ENCODE assay signal across 12 cellular contexts in the genomic region with DNA sequence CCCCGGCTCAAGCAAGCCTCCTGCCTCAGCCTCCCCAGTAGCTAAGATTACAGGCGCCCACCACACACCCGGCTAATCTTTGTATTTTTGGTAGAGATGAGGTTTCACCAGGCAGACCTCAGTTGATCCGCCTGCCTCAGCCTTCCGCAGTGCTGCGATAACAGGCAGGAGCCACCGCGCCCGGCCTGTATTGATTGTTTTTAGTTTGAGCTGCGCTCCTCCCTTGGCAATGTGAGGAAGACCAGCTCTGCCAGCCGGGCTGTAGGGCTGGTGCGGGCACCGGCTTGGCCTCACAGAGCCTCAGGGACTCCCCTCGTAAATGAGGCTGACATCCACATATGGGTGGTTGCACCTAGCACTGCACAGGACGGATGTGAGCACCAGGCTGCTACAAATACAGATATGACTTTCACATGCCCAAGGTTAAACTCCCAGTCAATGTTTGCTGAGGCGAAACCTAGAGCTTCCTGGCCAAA. TPM values are rescaled to one million over a fixed set of nuclear protein-coding genes. Genes with fewer than 3 reads are reported as not detected.
DNase-seq lines count a peak whose midpoint lies in the region; ATAC-seq, FAIRE-seq and TF ChIP-seq lines count a peak whose summit lies in the region.
"Had no signal": no experiment of that assay in that cellular context is flagged by ENCODE, and none has a peak within 500 bp of the region (broad histone marks: within the 10 kb centered on the region; RNA-seq: fewer than 3 reads in every experiment).

No MANE protein-coding gene starts in this region.

- ATAC-seq in GM21423 (IDR thresholded peaks at IDR 0.05; ENCODE audit: unreplicated experiment) (peak; percentile 63), HG03457 (IDR thresholded peaks at IDR 0.05; ENCODE audit: unreplicated experiment) (peak; percentile 49), naive B cell (ENCODE audit: low read depth in 2 of 2) (no peak), GM21723 (IDR thresholded peaks at IDR 0.05; ENCODE audit: unreplicated experiment) (no peak)
- no peak for ATAC-seq in activated CD8-positive, alpha-beta memory T cell treated with anti-CD3 and anti-CD28 coated beads, Interleukin-2, amount 10 ng/mL, durations not matched to agents 7 days and 5 days

- peaks cover 9% of the 10 kb centered on the region for H3K4me1 ChIP-seq in colonic mucosa

- FAIRE-seq in GM12892 (lab: Jason Lieb, UNC) = peak; percentile 62

- TF ChIP-seq CTCF in colonic mucosa (IDR thresholded peaks at IDR 0.05) = no peak

- no peaks in the 10 kb centered on the region for H3K9me3 Mint-ChIP-seq in naive B cell
- H3K9me3 Mint-ChIP-seq in activated CD8-positive, alpha-beta memory T cell treated with anti-CD3 and anti-CD28 coated beads, Interleukin-2, amount 10 ng/mL, durations not matched to agents 7 days and 5 days (ENCODE audit: low read depth) = no peaks in the 10 kb centered on the region
- no peaks in the 10 kb centered on the region for H3K9me3 Mint-ChIP-seq in activated naive CD4-positive, alpha-beta T cell treated with anti-CD3 and anti-CD28 coated beads for 36 hours
- H3K9me3 Mint-ChIP-seq: CD4-positive, CD25-positive, alpha-beta regulatory T cell; natural killer cell treated with Interleukin-12 subunit alpha and Interleukin-12 subunit beta and Interleukin-15 and Interleukin-18, amount 100 ng/mL, for 72 hours had no signal

- intact Hi-C loops in activated naive CD4-positive, alpha-beta T cell treated with anti-CD3 and anti-CD28 coated beads for 36 hours (cut with micrococcal nuclease) = loop anchor here (10.0 kb wide), 1 partner anchor 445 kb away; no protein-coding TSS in a partner anchor
- intact Hi-C loops in colonic mucosa (cut with DNase I) = no loop called here

- no peak overlapping the region for H3K9ac ChIP-seq in colonic mucosa (ENCODE audit: low read depth in 2 of 2, low read length in 2 of 2)

- no peaks in the 10 kb centered on the region for H3K27me3 Mint-ChIP-seq in naive B cell
- H3K27me3 Mint-ChIP-seq in activated CD8-positive, alpha-beta memory T cell treated with anti-CD3 and anti-CD28 coated beads, Interleukin-2, amount 10 ng/mL, durations not matched to agents 7 days and 5 days = peaks cover 14% of the 10 kb centered on the region
- peaks cover 3% of the 10 kb centered on the region for H3K27me3 Mint-ChIP-seq in activated naive CD4-positive, alpha-beta T cell treated with anti-CD3 and anti-CD28 coated beads for 36 hours (ENCODE audit: low read depth)
- H3K27me3 Mint-ChIP-seq: activated CD4-positive, alpha-beta T cell treated with anti-CD3 and anti-CD28 coated beads for 36 hours had no signal

- no peaks in the 10 kb centered on the region for H3K36me3 ChIP-seq in colonic mucosa

- peak overlapping the region in 2 of 6 donors; percentile 59 to 79 for H3K27ac Mint-ChIP-seq in naive B cell
- no peak overlapping the region for H3K27ac Mint-ChIP-seq in activated CD8-positive, alpha-beta memory T cell treated with anti-CD3 and anti-CD28 coated beads, Interleukin-2, amount 10 ng/mL, durations not matched to agents 7 days and 5 days
- H3K27ac Mint-ChIP-seq in activated naive CD4-positive, alpha-beta T cell treated with anti-CD3 and anti-CD28 coated beads for 36 hours = no peak overlapping the region
- H3K27ac Mint-ChIP-seq: activated CD4-positive, alpha-beta T cell treated with anti-CD3 and anti-CD28 coated beads for 36 hours; CD4-positive, CD25-positive, alpha-beta regulatory T cell had no signal

- H3K4me1 Mint-ChIP-seq in naive B cell = peaks cover 18 to 44% (median 31%) of the 10 kb centered on the region in 3 donors
- H3K4me1 Mint-ChIP-seq in activated CD8-positive, alpha-beta memory T cell treated with anti-CD3 and anti-CD28 coated beads, Interleukin-2, amount 10 ng/mL, durations not matched to agents 7 days and 5 days = peaks cover 21% of the 10 kb centered on the region
- H3K4me1 Mint-ChIP-seq in activated naive CD4-positive, alpha-beta T cell treated with anti-CD3 and anti-CD28 coated beads for 36 hours (ENCODE audit: low read depth) = peaks cover 2% of the 10 kb centered on the region
- H3K4me1 Mint-ChIP-seq: activated CD4-positive, alpha-beta T cell treated with anti-CD3 and anti-CD28 coated beads for 36 hours had no signal

- H3K27me3 ChIP-seq in colonic mucosa = no peaks in the 10 kb centered on the region

- CTCF ChIA-PET in activated CD8-positive, alpha-beta memory T cell treated with anti-CD3 and anti-CD28 coated beads, Interleukin-2, amount 10 ng/mL, durations not matched to agents 7 days and 5 days (lab: Charles Lee) = interaction anchor here (0.6 to 4.7 kb wide), 44 partner anchors 8 to 327 kb away, joined by 3 to 95 read pairs (median 4); a partner anchor contains a TSS
- CTCF ChIA-PET in activated naive CD4-positive, alpha-beta T cell treated with anti-CD3 and anti-CD28 coated beads for 36 hours (lab: Charles Lee) = interaction anchor here (0.7 to 3.0 kb wide), 23 partner anchors 8 to 311 kb away, joined by 3 to 28 read pairs (median 3); a partner anchor contains a TSS

- H3K4me3 ChIP-seq in colonic mucosa = no peak overlapping the region

- H3K4me3 Mint-ChIP-seq in naive B cell = peak overlapping the region in 7 of 8 donors; percentile 25 to 72 (median 52)
- H3K4me3 Mint-ChIP-seq in activated CD8-positive, alpha-beta memory T cell treated with anti-CD3 and anti-CD28 coated beads, Interleukin-2, amount 10 ng/mL, durations not matched to agents 7 days and 5 days = no peak overlapping the region
- H3K4me3 Mint-ChIP-seq in activated naive CD4-positive, alpha-beta T cell treated with anti-CD3 and anti-CD28 coated beads for 36 hours = no peak overlapping the region
- H3K4me3 Mint-ChIP-seq: activated CD4-positive, alpha-beta T cell treated with anti-CD3 and anti-CD28 coated beads for 36 hours; CD4-positive, CD25-positive, alpha-beta regulatory T cell had no signal

- H3K27ac ChIP-seq in colonic mucosa = no peak overlapping the region
- H3K27ac ChIP-seq: HL-60 had no signal

- no peak for TF ChIP-seq POLR2A in GM12892 (IDR thresholded peaks at IDR 0.05; ENCODE audit: low read depth, low read length)

- H3K9me3 ChIP-seq in colonic mucosa = no peaks in the 10 kb centered on the region

- DNase-seq in GM12892 (ENCODE audit: insufficient read length) (no peak), naive B cell (no peak), colonic mucosa (no peak)
- DNase-seq in activated CD8-positive, alpha-beta memory T cell treated with anti-CD3 and anti-CD28 coated beads, Interleukin-2, amount 10 ng/mL, durations not matched to agents 7 days and 5 days = no peak
- DNase-seq in activated naive CD4-positive, alpha-beta T cell treated with anti-CD3 and anti-CD28 coated beads for 36 hours = no peak

- H3K36me3 Mint-ChIP-seq in naive B cell = no peaks in the 10 kb centered on the region
- no peaks in the 10 kb centered on the region for H3K36me3 Mint-ChIP-seq in activated CD8-positive, alpha-beta memory T cell treated with anti-CD3 and anti-CD28 coated beads, Interleukin-2, amount 10 ng/mL, durations not matched to agents 7 days and 5 days
- H3K36me3 Mint-ChIP-seq in activated naive CD4-positive, alpha-beta T cell treated with anti-CD3 and anti-CD28 coated beads for 36 hours (ENCODE audit: low read depth) = no peaks in the 10 kb centered on the region
- H3K36me3 Mint-ChIP-seq: CD4-positive, CD25-positive, alpha-beta regulatory T cell; natural killer cell treated with Interleukin-12 subunit alpha and Interleukin-12 subunit beta and Interleukin-15 and Interleukin-18, amount 100 ng/mL, for 72 hours had no signal

RNA-seq across cellular contexts. Expression of a gene that starts 7.5 kb away (rescaled TPM):
- polyA plus RNA-seq in GM12892 (2012; ENCODE audit: missing spikeins) = 12.9 TPM
- 10 to 100 TPM in 4 of 6 donors, 1 to 10 TPM in 2; 7.0 to 15.9 (median 10.9) TPM for polyA plus RNA-seq in naive B cell (ENCODE audit: low read depth in 6 of 6)
- 10 to 100 TPM in 1 of 2 experiments, 1 to 10 TPM in 1; 8.1 to 10.7 TPM for total RNA-seq in activated CD8-positive, alpha-beta memory T cell treated with anti-CD3 and anti-CD28 coated beads, Interleukin-2, amount 10 ng/mL, durations not matched to agents 7 days and 5 days
- total RNA-seq in activated naive CD4-positive, alpha-beta T cell treated with anti-CD3 and anti-CD28 coated beads for 36 hours = 1 to 10 TPM; 6.1 to 7.5 TPM
- total RNA-seq in colonic mucosa = 1 to 10 TPM; 8.3 to 9.6 TPM

RNA-seq across cellular contexts. Expression of a gene that starts 11.4 kb away (rescaled TPM):
- 8.5 TPM for polyA plus RNA-seq in GM12892 (2012; ENCODE audit: missing spikeins)
- 10 to 100 TPM; 25.2 to 33.9 (median 26.4) TPM for polyA plus RNA-seq in naive B cell (ENCODE audit: low read depth in 6 of 6)
- 10 to 100 TPM; 14.6 to 18.1 TPM for total RNA-seq in activated CD8-positive, alpha-beta memory T cell treated with anti-CD3 and anti-CD28 coated beads, Interleukin-2, amount 10 ng/mL, durations not matched to agents 7 days and 5 days
- total RNA-seq in activated naive CD4-positive, alpha-beta T cell treated with anti-CD3 and anti-CD28 coated beads for 36 hours = 1 to 10 TPM; 7.3 to 7.5 TPM
- total RNA-seq in colonic mucosa = 10 to 100 TPM in 1 of 2 donors, 1 to 10 TPM in 1; 9.1 to 20.2 TPM

RNA-seq across cellular contexts. Expression of a gene that starts 44.0 kb away (rescaled TPM):
- 106 TPM for polyA plus RNA-seq in GM12892 (2012; ENCODE audit: missing spikeins)
- 1,000 to 10,000 TPM in 2 of 6 donors, 100 to 1,000 TPM in 4; 853 to 1,113 (median 946) TPM for polyA plus RNA-seq in naive B cell (ENCODE audit: low read depth in 6 of 6)
- 100 to 1,000 TPM; 730 to 765 TPM for total RNA-seq in activated CD8-positive, alpha-beta memory T cell treated with anti-CD3 and anti-CD28 coated beads, Interleukin-2, amount 10 ng/mL, durations not matched to agents 7 days and 5 days
- 1,000 to 10,000 TPM; 1,489 to 1,512 TPM for total RNA-seq in activated naive CD4-positive, alpha-beta T cell treated with anti-CD3 and anti-CD28 coated beads for 36 hours
- 100 to 1,000 TPM; 621 to 869 TPM for total RNA-seq in colonic mucosa

Comparison
In these comparisons a context has a peak if more than half of its experiments do, and no peak if none do; other contexts are left out.
1. ATAC-seq: peak in GM21423 (single experiment) and HG03457 (single experiment); none in naive B cell (0 of 2), activated CD8-positive, alpha-beta memory T cell treated with anti-CD3 and anti-CD28 coated beads, Interleukin-2, amount 10 ng/mL, durations not matched to agents 7 days and 5 days (single experiment) and GM21723 (single experiment).
2. H3K4me3 Mint-ChIP-seq: peak in naive B cell (7 of 8); none in activated CD8-positive, alpha-beta memory T cell treated with anti-CD3 and anti-CD28 coated beads, Interleukin-2, amount 10 ng/mL, durations not matched to agents 7 days and 5 days (single experiment) and activated naive CD4-positive, alpha-beta T cell treated with anti-CD3 and anti-CD28 coated beads for 36 hours (single experiment).